In genomic region chr7:2530076-2530967, GRCh38 we compare ENCODE assay signal across 1 cellular context.
TF ChIP-seq lines count a peak whose summit lies in the region.

No MANE protein-coding gene starts in this region.

TF ChIP-seq in A549, 52 proteins besides CTCF, POLR2A, EP300 and RAD21 (continued from another document):
- TF ChIP-seq ELK1 (IDR thresholded peaks at IDR 0.05; ENCODE audit: low read depth, low read length) (no peak), HOXB13 (CRISPR knock-in tag; IDR thresholded peaks at IDR 0.05; ENCODE audit: low read depth) (no peak), MAZ (IDR thresholded peaks at IDR 0.05; ENCODE audit: borderline replicate concordance, low read depth, low read length) (no peak)
TF ChIP-seq in A549: peak in this region for 4.
